In genomic region chr2:29749041-29749440, GRCh38 we compare ENCODE assay signal across 1 cellular context.
TF ChIP-seq lines count a peak whose summit lies in the region.

No MANE protein-coding gene starts in this region.

TF ChIP-seq in HCT116, 20 proteins besides CTCF, POLR2A, EP300 and RAD21:
- TF ChIP-seq EZH2 (IDR thresholded peaks at IDR 0.05), result no peak
- TF ChIP-seq SP1 (IDR thresholded peaks at IDR 0.05; ENCODE audit: low read depth), result peak; percentile 82
- TF ChIP-seq POLR2AphosphoS5 (IDR thresholded peaks at IDR 0.05; ENCODE audit: low read depth, low read length), result peak; percentile 66
- no peak for TF ChIP-seq SRF (IDR thresholded peaks at IDR 0.05; ENCODE audit: low read depth)
- peak; percentile 23 for TF ChIP-seq YY1 (IDR thresholded peaks at IDR 0.05; ENCODE audit: extremely low read depth, insufficient replicate concordance, low read depth, low read length)
- TF ChIP-seq FOSL1 (IDR thresholded peaks at IDR 0.05; ENCODE audit: low read depth), result peak; percentile 80
- no peak; the same call in 1 of the 2 replicates for TF ChIP-seq ELF1 (IDR thresholded peaks at IDR 0.05; ENCODE audit: borderline replicate concordance, low read depth)
- TF ChIP-seq CBX3 (IDR thresholded peaks at IDR 0.05; ENCODE audit: low read depth), result no peak
- no peak for TF ChIP-seq TCF7L2 (IDR thresholded peaks at IDR 0.05; ENCODE audit: borderline replicate concordance, extremely low read depth, insufficient read depth, insufficient read length)
- TF ChIP-seq, protein P1, sequence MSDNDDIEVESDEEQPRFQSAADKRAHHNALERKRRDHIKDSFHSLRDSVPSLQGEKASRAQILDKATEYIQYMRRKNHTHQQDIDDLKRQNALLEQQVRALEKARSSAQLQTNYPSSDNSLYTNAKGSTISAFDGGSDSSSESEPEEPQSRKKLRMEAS (IDR thresholded peaks at IDR 0.05), result peak; percentile 71
- TF ChIP-seq, protein P2, sequence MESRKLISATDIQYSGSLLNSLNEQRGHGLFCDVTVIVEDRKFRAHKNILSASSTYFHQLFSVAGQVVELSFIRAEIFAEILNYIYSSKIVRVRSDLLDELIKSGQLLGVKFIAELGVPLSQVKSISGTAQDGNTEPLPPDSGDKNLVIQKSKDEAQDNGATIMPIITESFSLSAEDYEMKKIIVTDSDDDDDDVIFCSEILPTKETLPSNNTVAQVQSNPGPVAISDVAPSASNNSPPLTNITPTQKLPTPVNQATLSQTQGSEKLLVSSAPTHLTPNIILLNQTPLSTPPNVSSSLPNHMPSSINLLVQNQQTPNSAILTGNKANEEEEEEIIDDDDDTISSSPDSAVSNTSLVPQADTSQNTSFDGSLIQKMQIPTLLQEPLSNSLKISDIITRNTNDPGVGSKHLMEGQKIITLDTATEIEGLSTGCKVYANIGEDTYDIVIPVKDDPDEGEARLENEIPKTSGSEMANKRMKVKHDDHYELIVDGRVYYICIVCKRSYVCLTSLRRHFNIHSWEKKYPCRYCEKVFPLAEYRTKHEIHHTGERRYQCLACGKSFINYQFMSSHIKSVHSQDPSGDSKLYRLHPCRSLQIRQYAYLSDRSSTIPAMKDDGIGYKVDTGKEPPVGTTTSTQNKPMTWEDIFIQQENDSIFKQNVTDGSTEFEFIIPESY (IDR thresholded peaks at IDR 0.05; ENCODE audit: extremely low read depth, insufficient replicate concordance, low read length), result peak; percentile 41
- TF ChIP-seq CEBPB (IDR thresholded peaks at IDR 0.05; ENCODE audit: low read depth), result peak; percentile 85
- peak; percentile 87 for TF ChIP-seq JUND (IDR thresholded peaks at IDR 0.05)
- peak; percentile 93 for TF ChIP-seq SIN3A (IDR thresholded peaks at IDR 0.05; ENCODE audit: low read depth)
